8 cellular contexts compared by ENCODE assay signal in genomic region chr1:145094655-145095211, GRCh38. TPM values are rescaled to one million over a fixed set of nuclear protein-coding genes. Genes with fewer than 3 reads are reported as not detected.
DNase-seq lines count a peak whose midpoint lies in the region; ATAC-seq and TF ChIP-seq lines count a peak whose summit lies in the region.
"Not testable (repeated sequence)": the region's sequence is repeated elsewhere in the genome, so short reads cannot be mapped to it uniquely, and the experiment has no call there.

No MANE protein-coding gene starts in this region.

- intact Hi-C loops in Caco-2 (cut with micrococcal nuclease; ENCODE audit: unreplicated experiment); PC-3 (cut with micrococcal nuclease); activated naive CD4-positive, alpha-beta T cell treated with anti-CD3 and anti-CD28 coated beads for 36 hours (cut with micrococcal nuclease): not testable (repeated sequence)

- H3K27me3 Mint-ChIP-seq in Caco-2 (ENCODE audit: insufficient read depth, unreplicated experiment); activated naive CD4-positive, alpha-beta T cell treated with anti-CD3 and anti-CD28 coated beads for 36 hours (ENCODE audit: low read depth): not testable (repeated sequence)

- not testable (repeated sequence) for H3K27ac Mint-ChIP-seq in Caco-2 (ENCODE audit: unreplicated experiment); activated naive CD4-positive, alpha-beta T cell treated with anti-CD3 and anti-CD28 coated beads for 36 hours; stimulated activated effector memory CD8-positive, alpha-beta T cell treated with anti-CD3 and anti-CD28 coated beads, Interleukin-12 subunit alpha, Interleukin-12 subunit beta, amount 100 ng/mL, for 72 hours

- ATAC-seq in GM21423 (IDR thresholded peaks at IDR 0.05; ENCODE audit: unreplicated experiment) (peak; percentile 4), HG03064 (IDR thresholded peaks at IDR 0.05; ENCODE audit: low read depth, unreplicated experiment) (peak; percentile 1), PC-3 (peak; percentile 36)
- ATAC-seq in stimulated activated effector memory CD8-positive, alpha-beta T cell treated with anti-CD3 and anti-CD28 coated beads, Interleukin-12 subunit alpha, Interleukin-12 subunit beta, amount 100 ng/mL, for 72 hours, result peak; percentile 18

- not testable (repeated sequence) for H3K36me3 ChIP-seq in Caco-2 (ENCODE audit: control insufficient read depth, insufficient read depth, low read length); PC-3 (ENCODE audit: low read depth, low read length)

- H3K4me1 Mint-ChIP-seq in Caco-2 (ENCODE audit: low read depth, unreplicated experiment); activated naive CD4-positive, alpha-beta T cell treated with anti-CD3 and anti-CD28 coated beads for 36 hours (ENCODE audit: low read depth); stimulated activated effector memory CD8-positive, alpha-beta T cell treated with anti-CD3 and anti-CD28 coated beads, Interleukin-12 subunit alpha, Interleukin-12 subunit beta, amount 100 ng/mL, for 72 hours: not testable (repeated sequence)

- H3K4me3 Mint-ChIP-seq in Caco-2 (ENCODE audit: unreplicated experiment), result peak overlapping the region; percentile 62
- H3K4me3 Mint-ChIP-seq in activated naive CD4-positive, alpha-beta T cell treated with anti-CD3 and anti-CD28 coated beads for 36 hours, result peak overlapping the region; percentile 62
- H3K4me3 Mint-ChIP-seq in stimulated activated effector memory CD8-positive, alpha-beta T cell treated with anti-CD3 and anti-CD28 coated beads, Interleukin-12 subunit alpha, Interleukin-12 subunit beta, amount 100 ng/mL, for 72 hours, result not testable (repeated sequence)

- POLR2A ChIA-PET in Caco-2 (lab: Charles Lee); PC-3 (lab: Charles Lee; ENCODE audit: unreplicated experiment): not testable (repeated sequence)

- H3K9me2 ChIP-seq in PC-3 (replicated peaks; ENCODE audit: low read length), result not testable (repeated sequence)

- H3K36me3 Mint-ChIP-seq in Caco-2 (ENCODE audit: insufficient read depth, unreplicated experiment); activated naive CD4-positive, alpha-beta T cell treated with anti-CD3 and anti-CD28 coated beads for 36 hours (ENCODE audit: low read depth); stimulated activated effector memory CD8-positive, alpha-beta T cell treated with anti-CD3 and anti-CD28 coated beads, Interleukin-12 subunit alpha, Interleukin-12 subunit beta, amount 100 ng/mL, for 72 hours: not testable (repeated sequence)

- TF ChIP-seq CTCF in Caco-2 (IDR thresholded peaks at IDR 0.05; ENCODE audit: insufficient read depth in 1 of 2, low read depth in 1 of 2, low read length in 1 of 2, severe bottlenecking in 1 of 2, unreplicated experiment in 1 of 2); PC-3 (conservative IDR thresholded peaks at IDR 0.05; ENCODE audit: low read depth, low read length); fibroblast of the aortic adventitia (IDR thresholded peaks at IDR 0.05; ENCODE audit: insufficient read depth, low read length): not testable (repeated sequence)

- DNase-seq in Caco-2, result peak; percentile 21 to 37
- not testable (repeated sequence) for DNase-seq in PC-3; fibroblast of the aortic adventitia (ENCODE audit: low read depth)
- peak; percentile 7 for DNase-seq in activated naive CD4-positive, alpha-beta T cell treated with anti-CD3 and anti-CD28 coated beads for 36 hours
- DNase-seq in stimulated activated effector memory CD8-positive, alpha-beta T cell treated with anti-CD3 and anti-CD28 coated beads, Interleukin-12 subunit alpha, Interleukin-12 subunit beta, amount 100 ng/mL, for 72 hours (ENCODE audit: low spot score in 2 of 2), result peak; percentile 12 to 63

- TSS peak; percentile 41 for BruUV-seq in Caco-2 (replicated peaks; lab: Mats Ljungman, UMichigan)
- BruUV-seq in PC-3 (replicated peaks; lab: Mats Ljungman, UMichigan), result TSS peak; percentile 62

- H3K27ac ChIP-seq in PC-3 (ENCODE audit: low read length), result not testable (repeated sequence)

- not testable (repeated sequence) for H3K79me2 ChIP-seq in PC-3 (ENCODE audit: low read length)

- H2AFZ ChIP-seq in PC-3 (ENCODE audit: low read length), result not testable (repeated sequence)

- not testable (repeated sequence) for H3F3A ChIP-seq in PC-3 (ENCODE audit: low read length, unreplicated experiment)

- not testable (repeated sequence) for H4K20me1 ChIP-seq in PC-3 (ENCODE audit: low read length)

- H3K4me1 ChIP-seq in Caco-2; PC-3 (ENCODE audit: insufficient read depth, low read length); mononuclear cell (ENCODE audit: insufficient read depth, low read length): not testable (repeated sequence)

- H3K27me3 ChIP-seq in Caco-2 (replicated peaks; ENCODE audit: control insufficient read depth, insufficient read depth, low read length); PC-3 (ENCODE audit: low read length); mononuclear cell (ENCODE audit: insufficient read depth, low read length): not testable (repeated sequence)

- H3K4me3 ChIP-seq in Caco-2 (ENCODE audit: low read depth, low read length), result peak overlapping the region; percentile 37
- H3K4me3 ChIP-seq in PC-3 (ENCODE audit: low read length), result peak overlapping the region; percentile 50; the same call in 1 of the 2 replicates
- peak overlapping the region; percentile 58 for H3K4me3 ChIP-seq in fibroblast of the aortic adventitia (ENCODE audit: low read depth, low read length)
- peak overlapping the region; percentile 32 for H3K4me3 ChIP-seq in mononuclear cell (ENCODE audit: low read length)

- H3K9me3 ChIP-seq in Caco-2; PC-3 (ENCODE audit: low read length); mononuclear cell (ENCODE audit: low read depth, low read length): not testable (repeated sequence)

- CTCF ChIA-PET in Caco-2 (lab: Charles Lee); PC-3 (lab: Charles Lee); activated naive CD4-positive, alpha-beta T cell treated with anti-CD3 and anti-CD28 coated beads for 36 hours (lab: Charles Lee): not testable (repeated sequence)

- H3K4me2 ChIP-seq in PC-3 (ENCODE audit: low read length), result not testable (repeated sequence)

- H3K9me3 Mint-ChIP-seq in Caco-2 (ENCODE audit: unreplicated experiment); activated naive CD4-positive, alpha-beta T cell treated with anti-CD3 and anti-CD28 coated beads for 36 hours; stimulated activated effector memory CD8-positive, alpha-beta T cell treated with anti-CD3 and anti-CD28 coated beads, Interleukin-12 subunit alpha, Interleukin-12 subunit beta, amount 100 ng/mL, for 72 hours: not testable (repeated sequence)

- not testable (repeated sequence) for H3K9ac ChIP-seq in PC-3 (ENCODE audit: low read length)

RNA-seq across cellular contexts. Expression of gene SRGAP2B, which starts 0.4 kb away (rescaled TPM):
- total RNA-seq in Caco-2 (2022) (6.3 and 6.5 TPM in 2 replicates), PC-3 (2014; rRNA removed) (14.3 and 15.6 TPM in 2 replicates), fibroblast of the aortic adventitia (ENCODE audit: low replicate concordance) (32.3 and 99.2 TPM in 2 replicates), mononuclear cell (14.7 TPM)
- total RNA-seq in activated naive CD4-positive, alpha-beta T cell treated with anti-CD3 and anti-CD28 coated beads for 36 hours, result 10 to 100 TPM; 22.4 to 24.2 TPM

RNA-seq across cellular contexts. Expression of gene FAM72D, which starts 1.0 kb away (rescaled TPM):
- total RNA-seq in Caco-2 (2022) (5.1 and 5.9 TPM in 2 replicates), PC-3 (2014; rRNA removed) (7.8 and 10.7 TPM in 2 replicates), fibroblast of the aortic adventitia (ENCODE audit: low replicate concordance) (2.2 TPM in 1 of 2 replicates, not detected in the other), mononuclear cell (not detected)
- total RNA-seq in activated naive CD4-positive, alpha-beta T cell treated with anti-CD3 and anti-CD28 coated beads for 36 hours, result 10 to 100 TPM; 34.7 to 38.3 TPM
